In the genomic region with DNA sequence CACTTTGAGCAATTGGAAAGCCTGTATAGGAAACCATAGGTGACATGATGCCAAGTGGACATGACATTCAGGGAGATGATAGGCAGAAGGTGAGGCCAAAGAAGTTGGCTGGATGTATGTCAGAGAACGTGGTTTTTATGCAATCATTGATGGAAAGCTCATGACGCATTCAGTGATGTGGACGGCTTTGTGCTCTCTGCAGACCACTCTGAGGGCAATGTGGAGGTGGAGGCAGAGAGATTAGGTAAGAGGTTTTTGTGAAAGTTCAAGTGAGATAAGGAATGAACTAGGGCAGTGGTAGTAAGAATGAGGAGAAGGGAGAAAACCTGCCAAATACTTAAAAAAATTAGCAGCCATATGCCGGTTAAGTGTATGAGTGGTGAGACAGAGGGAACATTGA, we compare ENCODE assay signal across 29 cellular contexts.
DNase-seq lines count a peak whose midpoint lies in the region; ATAC-seq, FAIRE-seq and TF ChIP-seq lines count a peak whose summit lies in the region.
"Had no signal": no experiment of that assay in that cellular context is flagged by ENCODE, and none has a peak within 500 bp of the region (broad histone marks: within the 10 kb centered on the region; RNA-seq: fewer than 3 reads in every experiment).

No MANE protein-coding gene starts in this region.

- H3K27ac Mint-ChIP-seq in activated CD4-positive, alpha-beta T cell treated with anti-CD3 and anti-CD28 coated beads, Interleukin-2, amount 10 ng/mL, durations not matched to agents 7 days and 5 days = peak overlapping the region; percentile 64
- peak overlapping the region in 6 of 7 donors; percentile 11 to 93 (median 80) for H3K27ac Mint-ChIP-seq in CD4-positive, alpha-beta memory T cell
- H3K27ac Mint-ChIP-seq in activated CD4-positive, alpha-beta memory T cell treated with anti-CD3 and anti-CD28 coated beads for 36 hours = peak overlapping the region; percentile 9
- H3K27ac Mint-ChIP-seq: GM23338, mesothelial cell of epicardium had no signal

- H3K9ac ChIP-seq in K562 (ENCODE audit: insufficient read depth in 1 of 2, low read depth in 2 of 2, low read length in 2 of 2) = no peak overlapping the region

- H3K4me2 ChIP-seq in K562 (ENCODE audit: insufficient read depth, low read length) = no peak overlapping the region; the same call in 1 of the 2 replicates
- H3K4me2 ChIP-seq: GM23338 had no signal

- BruUV-seq in K562 (replicated peaks; lab: Mats Ljungman, UMichigan) = no TSS peak

- TF ChIP-seq CTCF in K562 (IDR thresholded peaks at IDR 0.05 in 2 of 3, conservative IDR thresholded peaks at IDR 0.05 in 1 of 3; ENCODE audit: insufficient read depth in 2 of 3, low read depth in 1 of 3, low read length in 3 of 3) = no peak

- H3K4me3 ChIP-seq in CD4-positive, alpha-beta memory T cell (ENCODE audit: low read length in 2 of 2) = no peak overlapping the region
- H3K4me3 ChIP-seq in K562 = no peak overlapping the region
- H3K4me3 ChIP-seq: ascending aorta, coronary artery, esophagus muscularis mucosa, GM23338, heart left ventricle, ovary, SJCRH30, transverse colon had no signal

- no peaks in the 10 kb centered on the region for H3K9me3 ChIP-seq in CD4-positive, alpha-beta memory T cell (ENCODE audit: control insufficient read depth in 1 of 2, low read length in 2 of 2)
- H3K9me3 ChIP-seq in K562 (replicated peaks; ENCODE audit: control insufficient read depth, insufficient read depth, low read depth, low read length) = no peaks in the 10 kb centered on the region
- H3K9me3 ChIP-seq: ascending aorta, esophagus muscularis mucosa, heart left ventricle, ovary, SJCRH30, transverse colon had no signal

- H3K27me3 Mint-ChIP-seq in activated CD4-positive, alpha-beta T cell treated with anti-CD3 and anti-CD28 coated beads, Interleukin-2, amount 10 ng/mL, durations not matched to agents 7 days and 5 days = no peaks in the 10 kb centered on the region
- H3K27me3 Mint-ChIP-seq in CD4-positive, alpha-beta memory T cell = no peaks in the 10 kb centered on the region
- H3K27me3 Mint-ChIP-seq in activated CD4-positive, alpha-beta memory T cell treated with anti-CD3 and anti-CD28 coated beads for 36 hours = no peaks in the 10 kb centered on the region

- in situ Hi-C loops in K562 (cut with MboI) = no loop called here

- no peaks in the 10 kb centered on the region for H3K27me3 ChIP-seq in CD4-positive, alpha-beta memory T cell (ENCODE audit: insufficient read depth, low read length)
- H3K27me3 ChIP-seq in K562 (ENCODE audit: control insufficient read depth in 2 of 2, insufficient read depth in 2 of 2, low read length in 2 of 2) = no peaks in the 10 kb centered on the region
- H3K27me3 ChIP-seq: ascending aorta, esophagus muscularis mucosa, foreskin keratinocyte, heart left ventricle, ovary, SJCRH30, transverse colon had no signal

- CTCF ChIA-PET in activated CD4-positive, alpha-beta T cell treated with anti-CD3 and anti-CD28 coated beads, Interleukin-2, amount 10 ng/mL, durations not matched to agents 7 days and 5 days (lab: Charles Lee) = interaction anchor here (3.0 kb wide), 1 partner anchor 14 kb away, joined by 9 read pairs; no protein-coding TSS in a partner anchor
- CTCF ChIA-PET in CD4-positive, alpha-beta memory T cell (lab: Charles Lee; ENCODE audit: partially characterized antibody) = interaction anchor here (1.0 to 1.2 kb wide), 2 partner anchors 20 to 25 kb away, joined by 3 read pairs; no protein-coding TSS in a partner anchor
- CTCF ChIA-PET in activated CD4-positive, alpha-beta memory T cell treated with anti-CD3 and anti-CD28 coated beads for 36 hours (lab: Charles Lee) = no interaction called here
- CTCF ChIA-PET in K562 (lab: Yijun Ruan, JAX; ENCODE audit: low intra/inter-chr PET ratio) = no interaction called here

- TF ChIP-seq EP300 in K562 (IDR thresholded peaks at IDR 0.05; ENCODE audit: low read length) = no peak

- no peak overlapping the region for H3K27ac ChIP-seq in CD4-positive, alpha-beta memory T cell (ENCODE audit: low read depth, low read length)
- no peak overlapping the region for H3K27ac ChIP-seq in K562 (ENCODE audit: extremely low read depth, low read depth, low read length)
- H3K27ac ChIP-seq: ascending aorta, coronary artery, esophagus muscularis mucosa, foreskin keratinocyte, heart left ventricle, HL-60, ovary, SJCRH30, transverse colon had no signal

- WGBS in K562 (ENCODE audit: insufficient coverage, low coverage, missing lambda C conversion rate) = 8% methylated on average over 2 of the region's 4 CpGs

- peaks cover 89% of the 10 kb centered on the region for H3K4me1 ChIP-seq in CD4-positive, alpha-beta memory T cell (ENCODE audit: insufficient read depth, low read length)
- peaks cover 2 to 10% of the 10 kb centered on the region in 2 experiments; a peak in 3 of 5 replicates for H3K4me1 ChIP-seq in K562 (replicated peaks in 1 of 2; ENCODE audit: control insufficient read depth in 2 of 2, insufficient read depth in 2 of 2, low read length in 2 of 2)
- H3K4me1 ChIP-seq: SJCRH30 had no signal

- H4K20me1 ChIP-seq in K562 (replicated peaks; ENCODE audit: control insufficient read depth, insufficient read depth, low read length) = peaks cover 20% of the 10 kb centered on the region; the same call in 1 of the 2 replicates

- no peak overlapping the region for H3K4me3 Mint-ChIP-seq in activated CD4-positive, alpha-beta T cell treated with anti-CD3 and anti-CD28 coated beads, Interleukin-2, amount 10 ng/mL, durations not matched to agents 7 days and 5 days
- peak overlapping the region in 4 of 8 donors; percentile 7 to 89 (median 36) for H3K4me3 Mint-ChIP-seq in CD4-positive, alpha-beta memory T cell
- no peak overlapping the region for H3K4me3 Mint-ChIP-seq in activated CD4-positive, alpha-beta memory T cell treated with anti-CD3 and anti-CD28 coated beads for 36 hours
- H3K4me3 Mint-ChIP-seq: GM23338, mesothelial cell of epicardium, naive B cell had no signal

- no peak for TF ChIP-seq POLR2A in K562 (conservative IDR thresholded peaks at IDR 0.05)

- TF ChIP-seq RAD21 in K562 (CRISPR knock-in tag; conservative IDR thresholded peaks at IDR 0.05 in 1 of 2, IDR thresholded peaks at IDR 0.05 in 1 of 2) = no peak

- H2AFZ ChIP-seq in K562 (ENCODE audit: low read depth, low read length) = no peak overlapping the region
- H2AFZ ChIP-seq: GM23338 had no signal

- H3K9me3 Mint-ChIP-seq in activated CD4-positive, alpha-beta T cell treated with anti-CD3 and anti-CD28 coated beads, Interleukin-2, amount 10 ng/mL, durations not matched to agents 7 days and 5 days = peaks cover 17% of the 10 kb centered on the region
- no peaks in the 10 kb centered on the region for H3K9me3 Mint-ChIP-seq in CD4-positive, alpha-beta memory T cell
- H3K9me3 Mint-ChIP-seq in activated CD4-positive, alpha-beta memory T cell treated with anti-CD3 and anti-CD28 coated beads for 36 hours = no peaks in the 10 kb centered on the region
- H3K9me3 Mint-ChIP-seq: GM23338, mesothelial cell of epicardium, naive B cell had no signal

- H3K9me1 ChIP-seq in K562 (ENCODE audit: control insufficient read depth, insufficient read depth, low read length) = no peaks in the 10 kb centered on the region

- POLR2A ChIA-PET in activated CD4-positive, alpha-beta T cell treated with anti-CD3 and anti-CD28 coated beads, Interleukin-2, amount 10 ng/mL, durations not matched to agents 7 days and 5 days (lab: Charles Lee) = interaction anchor here (0.7 kb wide), 1 partner anchor 97 kb away, joined by 3 read pairs; no protein-coding TSS in a partner anchor
- POLR2A ChIA-PET in CD4-positive, alpha-beta memory T cell (lab: Charles Lee; ENCODE audit: partially characterized antibody) = no interaction called here
- POLR2A ChIA-PET in activated CD4-positive, alpha-beta memory T cell treated with anti-CD3 and anti-CD28 coated beads for 36 hours (lab: Charles Lee) = interaction anchor here (1.4 kb wide), 1 partner anchor 22 kb away, joined by 3 read pairs; no protein-coding TSS in a partner anchor
- POLR2A ChIA-PET in K562 (lab: Yijun Ruan, JAX) = interaction anchor here (0.7 kb wide), 1 partner anchor 20 kb away, joined by 3 read pairs; no protein-coding TSS in a partner anchor

- DNase-seq in activated CD4-positive, alpha-beta T cell treated with anti-CD3 and anti-CD28 coated beads, Interleukin-2, amount 10 ng/mL, durations not matched to agents 7 days and 5 days = no peak
- DNase-seq in activated CD4-positive, alpha-beta T cell treated with anti-CD3 and anti-CD28 coated beads for 1 hour = no peak
- DNase-seq in CD4-positive, alpha-beta memory T cell = no peak
- no peak for DNase-seq in activated CD4-positive, alpha-beta memory T cell treated with anti-CD3 and anti-CD28 coated beads for 36 hours
- DNase-seq in K562 (ENCODE audit: extremely low read depth in 1 of 4, low spot score in 3 of 4) = peak in 2 of 4 experiments; percentile 19 to 59
- no peak for DNase-seq in AML-193 (lab: John Stamatoyannopoulos, UW)
- DNase-seq in NCI-H82 (lab: John Stamatoyannopoulos, UW) = no peak
- DNase-seq: activated CD4-positive, CD25-positive, alpha-beta regulatory T cell treated with anti-CD3 and anti-CD28 coated beads, Interleukin-2, amount 50 U/mL, for 72 hours; activated gamma-delta T cell treated with Interleukin-2 at 50 U/mL for 16 hours; foreskin keratinocyte; heart left ventricle; naive B cell; NCI-H1092 treated with DMSO at 0.1 percent for 48 hours; NCI-H187; NCI-H524 treated with DMSO at 0.1 percent for 48 hours; ovary; SJCRH30; small intestine; transverse colon had no signal

- H3K36me3 Mint-ChIP-seq in activated CD4-positive, alpha-beta T cell treated with anti-CD3 and anti-CD28 coated beads, Interleukin-2, amount 10 ng/mL, durations not matched to agents 7 days and 5 days (ENCODE audit: low read depth) = peaks cover 53% of the 10 kb centered on the region
- H3K36me3 Mint-ChIP-seq in CD4-positive, alpha-beta memory T cell = peaks cover 0 to 3% of the 10 kb centered on the region in 2 donors
- peaks cover 2% of the 10 kb centered on the region for H3K36me3 Mint-ChIP-seq in activated CD4-positive, alpha-beta memory T cell treated with anti-CD3 and anti-CD28 coated beads for 36 hours
- H3K36me3 Mint-ChIP-seq: mesothelial cell of epicardium, naive B cell had no signal

- peak; percentile 86 for FAIRE-seq in K562 (lab: Jason Lieb, UNC)
- FAIRE-seq: A204.1, G401.6, RCC 7860, small intestine had no signal

- H3K36me3 ChIP-seq in CD4-positive, alpha-beta memory T cell (ENCODE audit: insufficient read depth, low read length) = no peaks in the 10 kb centered on the region
- no peaks in the 10 kb centered on the region for H3K36me3 ChIP-seq in K562 (ENCODE audit: control insufficient read depth, insufficient read depth, low read length)
- H3K36me3 ChIP-seq: ascending aorta, esophagus muscularis mucosa, heart left ventricle, ovary, SJCRH30, transverse colon had no signal

- H3K79me2 ChIP-seq in K562 (ENCODE audit: control insufficient read depth, insufficient read depth, low read length) = peaks cover 24% of the 10 kb centered on the region

- intact Hi-C loops in CD4-positive, alpha-beta memory T cell (cut with micrococcal nuclease) = no loop called here
- intact Hi-C loops in activated CD4-positive, alpha-beta memory T cell treated with anti-CD3 and anti-CD28 coated beads for 36 hours (cut with micrococcal nuclease) = no loop called here
- intact Hi-C loops in K562 (cut with micrococcal nuclease) = loop anchor here (10.0 kb wide), 1 partner anchor 97 kb away; a partner anchor contains a TSS

- ATAC-seq in K562 (no peak), HG02973 (IDR thresholded peaks at IDR 0.05; ENCODE audit: unreplicated experiment) (no peak)
- ATAC-seq: foreskin keratinocyte, GM23338, heart left ventricle had no signal

- peaks cover 91% of the 10 kb centered on the region for H3K4me1 Mint-ChIP-seq in activated CD4-positive, alpha-beta T cell treated with anti-CD3 and anti-CD28 coated beads, Interleukin-2, amount 10 ng/mL, durations not matched to agents 7 days and 5 days
- H3K4me1 Mint-ChIP-seq in CD4-positive, alpha-beta memory T cell = peaks cover 57 to 89% (median 78%) of the 10 kb centered on the region in 4 donors
- H3K4me1 Mint-ChIP-seq in activated CD4-positive, alpha-beta memory T cell treated with anti-CD3 and anti-CD28 coated beads for 36 hours (ENCODE audit: low read depth) = peaks cover 88% of the 10 kb centered on the region
- H3K4me1 Mint-ChIP-seq: naive B cell had no signal

Comparison
In these comparisons a context has a peak if more than half of its experiments do, and no peak if none do; other contexts are left out.
1. H3K27ac Mint-ChIP-seq: peak in every context shown above with its lines; median percentile 80 in CD4-positive, alpha-beta memory T cell; 64 in activated CD4-positive, alpha-beta T cell treated with anti-CD3 and anti-CD28 coated beads, Interleukin-2, amount 10 ng/mL, durations not matched to agents 7 days and 5 days; 9 in activated CD4-positive, alpha-beta memory T cell treated with anti-CD3 and anti-CD28 coated beads for 36 hours.
2. CTCF ChIA-PET loops: an anchor here in activated CD4-positive, alpha-beta T cell treated with anti-CD3 and anti-CD28 coated beads, Interleukin-2, amount 10 ng/mL, durations not matched to agents 7 days and 5 days (3.0 kb wide) and CD4-positive, alpha-beta memory T cell (1.0 to 1.2 kb wide); none called in activated CD4-positive, alpha-beta memory T cell treated with anti-CD3 and anti-CD28 coated beads for 36 hours and K562.